In genomic region chr15:69126054-69126469, GRCh38 we compare ENCODE assay signal across 1 cellular context.
TF ChIP-seq lines count a peak whose summit lies in the region.

No MANE protein-coding gene starts in this region.

TF ChIP-seq in HepG2, 621 proteins besides CTCF, POLR2A, EP300 and RAD21 (continued from another document and continues in another):
- TF ChIP-seq, protein P1, sequence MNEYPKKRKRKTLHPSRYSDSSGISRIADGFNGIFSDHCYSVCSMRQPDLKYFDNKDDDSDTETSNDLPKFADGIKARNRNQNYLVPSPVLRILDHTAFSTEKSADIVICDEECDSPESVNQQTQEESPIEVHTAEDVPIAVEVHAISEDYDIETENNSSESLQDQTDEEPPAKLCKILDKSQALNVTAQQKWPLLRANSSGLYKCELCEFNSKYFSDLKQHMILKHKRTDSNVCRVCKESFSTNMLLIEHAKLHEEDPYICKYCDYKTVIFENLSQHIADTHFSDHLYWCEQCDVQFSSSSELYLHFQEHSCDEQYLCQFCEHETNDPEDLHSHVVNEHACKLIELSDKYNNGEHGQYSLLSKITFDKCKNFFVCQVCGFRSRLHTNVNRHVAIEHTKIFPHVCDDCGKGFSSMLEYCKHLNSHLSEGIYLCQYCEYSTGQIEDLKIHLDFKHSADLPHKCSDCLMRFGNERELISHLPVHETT (CRISPR knock-in tag; conservative IDR thresholded peaks at IDR 0.05), result 0 out of 2 replicates have a peak, but pooled peaks have one; percentile 62
- TF ChIP-seq GMEB1 (CRISPR knock-in tag; IDR thresholded peaks at IDR 0.05; ENCODE audit: borderline replicate concordance) (peak; percentile 58; the same call in 1 of the 2 replicates), HHEX (CRISPR knock-in tag; IDR thresholded peaks at IDR 0.05) (peak; percentile 83), KLF6 (CRISPR knock-in tag; IDR thresholded peaks at IDR 0.05) (peak; percentile 62; the same call in 1 of the 2 replicates), KAT8 (CRISPR knock-in tag; IDR thresholded peaks at IDR 0.05) (peak; percentile 64), TCF7 (IDR thresholded peaks at IDR 0.05; ENCODE audit: low read depth) (peak; percentile 56), ZGPAT (CRISPR knock-in tag; IDR thresholded peaks at IDR 0.05) (peak; percentile 94), HDAC1 (CRISPR knock-in tag; IDR thresholded peaks at IDR 0.05) (peak; percentile 58; the same call in 1 of the 2 replicates), ZNF12 (CRISPR knock-in tag; IDR thresholded peaks at IDR 0.05) (peak; percentile 76; the same call in 1 of the 2 replicates), ZNF33B (CRISPR knock-in tag; IDR thresholded peaks at IDR 0.05) (0 out of 2 replicates have a peak, but pooled peaks have one; percentile 63), CEBPB (IDR thresholded peaks at IDR 0.05; ENCODE audit: borderline replicate concordance, low read depth, low read length) (peak; percentile 94), MXD3 (CRISPR knock-in tag; IDR thresholded peaks at IDR 0.05) (no peak), POLR2AphosphoS2 (IDR thresholded peaks at IDR 0.05; ENCODE audit: low read depth, low read length) (no peak), GATAD2A (CRISPR knock-in tag; IDR thresholded peaks at IDR 0.05) (peak; percentile 97), ZNF317 (CRISPR knock-in tag; IDR thresholded peaks at IDR 0.05) (no peak), ZNF7 (CRISPR knock-in tag; IDR thresholded peaks at IDR 0.05) (peak; percentile 55; the same call in 1 of the 2 replicates), ZNF407 (CRISPR knock-in tag; IDR thresholded peaks at IDR 0.05; ENCODE audit: not compliant biosample characterization) (no peak), ZKSCAN1 (IDR thresholded peaks at IDR 0.05; ENCODE audit: low read length) (no peak), ARNT2 (CRISPR knock-in tag; IDR thresholded peaks at IDR 0.05; ENCODE audit: low read depth) (peak; percentile 56; the same call in 1 of the 2 replicates), ZBTB44 (CRISPR knock-in tag; IDR thresholded peaks at IDR 0.05) (no peak), SKIL (CRISPR knock-in tag; IDR thresholded peaks at IDR 0.05; ENCODE audit: borderline replicate concordance) (peak; percentile 94), FOXK1 (CRISPR knock-in tag; IDR thresholded peaks at IDR 0.05; ENCODE audit: borderline replicate concordance, low read depth) (peak; percentile 93), ZFP62 (CRISPR knock-in tag; IDR thresholded peaks at IDR 0.05) (no peak), ZFP1 (CRISPR knock-in tag; IDR thresholded peaks at IDR 0.05) (peak; percentile 68; the same call in 1 of the 2 replicates), FOXJ3 (CRISPR knock-in tag; IDR thresholded peaks at IDR 0.05; ENCODE audit: borderline replicate concordance) (peak; percentile 73; the same call in 1 of the 2 replicates), THAP11 (CRISPR knock-in tag; IDR thresholded peaks at IDR 0.05) (peak; percentile 80), ESRRA (CRISPR knock-in tag; IDR thresholded peaks at IDR 0.05; ENCODE audit: low read depth) (0 out of 2 replicates have a peak, but pooled peaks have one; percentile 40), MED1 (CRISPR knock-in tag; IDR thresholded peaks at IDR 0.05) (peak; percentile 86), NCOA5 (CRISPR knock-in tag; IDR thresholded peaks at IDR 0.05) (no peak), ELF1 (CRISPR knock-in tag; IDR thresholded peaks at IDR 0.05) (peak; percentile 71), ZKSCAN8 (CRISPR knock-in tag; IDR thresholded peaks at IDR 0.05; ENCODE audit: borderline replicate concordance) (peak; percentile 80; the same call in 1 of the 2 replicates), ZNF878 (CRISPR knock-in tag; IDR thresholded peaks at IDR 0.05) (peak; percentile 67; the same call in 1 of the 2 replicates), KLF16 (CRISPR knock-in tag; IDR thresholded peaks at IDR 0.05) (peak in 1 of 2 experiments; percentile 92; a peak in 2 of 4 replicates)
- TF ChIP-seq, protein P2, sequence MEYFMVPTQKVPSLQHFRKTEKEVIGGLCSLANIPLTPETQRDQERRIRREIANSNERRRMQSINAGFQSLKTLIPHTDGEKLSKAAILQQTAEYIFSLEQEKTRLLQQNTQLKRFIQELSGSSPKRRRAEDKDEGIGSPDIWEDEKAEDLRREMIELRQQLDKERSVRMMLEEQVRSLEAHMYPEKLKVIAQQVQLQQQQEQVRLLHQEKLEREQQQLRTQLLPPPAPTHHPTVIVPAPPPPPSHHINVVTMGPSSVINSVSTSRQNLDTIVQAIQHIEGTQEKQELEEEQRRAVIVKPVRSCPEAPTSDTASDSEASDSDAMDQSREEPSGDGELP (IDR thresholded peaks at IDR 0.05; ENCODE audit: borderline replicate concordance, low read depth), result peak; percentile 48; the same call in 1 of the 2 replicates
- TF ChIP-seq, protein P3, sequence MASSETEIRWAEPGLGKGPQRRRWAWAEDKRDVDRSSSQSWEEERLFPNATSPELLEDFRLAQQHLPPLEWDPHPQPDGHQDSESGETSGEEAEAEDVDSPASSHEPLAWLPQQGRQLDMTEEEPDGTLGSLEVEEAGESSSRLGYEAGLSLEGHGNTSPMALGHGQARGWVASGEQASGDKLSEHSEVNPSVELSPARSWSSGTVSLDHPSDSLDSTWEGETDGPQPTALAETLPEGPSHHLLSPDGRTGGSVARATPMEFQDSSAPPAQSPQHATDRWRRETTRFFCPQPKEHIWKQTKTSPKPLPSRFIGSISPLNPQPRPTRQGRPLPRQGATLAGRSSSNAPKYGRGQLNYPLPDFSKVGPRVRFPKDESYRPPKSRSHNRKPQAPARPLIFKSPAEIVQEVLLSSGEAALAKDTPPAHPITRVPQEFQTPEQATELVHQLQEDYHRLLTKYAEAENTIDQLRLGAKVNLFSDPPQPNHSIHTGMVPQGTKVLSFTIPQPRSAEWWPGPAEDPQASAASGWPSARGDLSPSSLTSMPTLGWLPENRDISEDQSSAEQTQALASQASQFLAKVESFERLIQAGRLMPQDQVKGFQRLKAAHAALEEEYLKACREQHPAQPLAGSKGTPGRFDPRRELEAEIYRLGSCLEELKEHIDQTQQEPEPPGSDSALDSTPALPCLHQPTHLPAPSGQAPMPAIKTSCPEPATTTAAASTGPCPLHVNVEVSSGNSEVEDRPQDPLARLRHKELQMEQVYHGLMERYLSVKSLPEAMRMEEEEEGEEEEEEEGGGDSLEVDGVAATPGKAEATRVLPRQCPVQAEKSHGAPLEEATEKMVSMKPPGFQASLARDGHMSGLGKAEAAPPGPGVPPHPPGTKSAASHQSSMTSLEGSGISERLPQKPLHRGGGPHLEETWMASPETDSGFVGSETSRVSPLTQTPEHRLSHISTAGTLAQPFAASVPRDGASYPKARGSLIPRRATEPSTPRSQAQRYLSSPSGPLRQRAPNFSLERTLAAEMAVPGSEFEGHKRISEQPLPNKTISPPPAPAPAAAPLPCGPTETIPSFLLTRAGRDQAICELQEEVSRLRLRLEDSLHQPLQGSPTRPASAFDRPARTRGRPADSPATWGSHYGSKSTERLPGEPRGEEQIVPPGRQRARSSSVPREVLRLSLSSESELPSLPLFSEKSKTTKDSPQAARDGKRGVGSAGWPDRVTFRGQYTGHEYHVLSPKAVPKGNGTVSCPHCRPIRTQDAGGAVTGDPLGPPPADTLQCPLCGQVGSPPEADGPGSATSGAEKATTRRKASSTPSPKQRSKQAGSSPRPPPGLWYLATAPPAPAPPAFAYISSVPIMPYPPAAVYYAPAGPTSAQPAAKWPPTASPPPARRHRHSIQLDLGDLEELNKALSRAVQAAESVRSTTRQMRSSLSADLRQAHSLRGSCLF (CRISPR knock-in tag; IDR thresholded peaks at IDR 0.05; ENCODE audit: borderline replicate concordance), result no peak
